In genomic region chr22:41094036-41094435, GRCh38 we compare ENCODE assay signal across 8 cellular contexts. TPM values are rescaled to one million over a fixed set of nuclear protein-coding genes. Genes with fewer than 3 reads are reported as not detected.
A peak's percentile ranks its signal among the peaks of the same experiment; 100 is the strongest.
DNase-seq lines count a peak whose midpoint lies in the region; ATAC-seq and TF ChIP-seq lines count a peak whose summit lies in the region.

No MANE protein-coding gene starts in this region.

- CTCF ChIA-PET in activated CD8-positive, alpha-beta T cell treated with anti-CD3 and anti-CD28 coated beads for 36 hours (lab: Charles Lee), result interaction anchor here (0.9 to 2.6 kb wide), 8 partner anchors 11 to 171 kb away, joined by 3 to 8 read pairs (median 4); partner anchors contain the start of gene RBX1

- peak overlapping the region; percentile 98; the same call in 1 of the 2 replicates for H3K9ac ChIP-seq in KMS-11

- no peaks in the 10 kb centered on the region for H3K9me2 ChIP-seq in hepatocyte (replicated peaks; ENCODE audit: insufficient read depth)

- no peak for ATAC-seq in activated CD8-positive, alpha-beta T cell treated with anti-CD3 and anti-CD28 coated beads for 36 hours
- no peak for ATAC-seq in HG02678 (IDR thresholded peaks at IDR 0.05; ENCODE audit: unreplicated experiment)

- H3K9me3 Mint-ChIP-seq in activated CD8-positive, alpha-beta T cell treated with anti-CD3 and anti-CD28 coated beads for 36 hours, result no peaks in the 10 kb centered on the region

- TF ChIP-seq CTCF in KMS-11 (conservative IDR thresholded peaks at IDR 0.05; ENCODE audit: low read depth, low read length) (no peak), hepatocyte (IDR thresholded peaks at IDR 0.05; ENCODE audit: poor library complexity) (no peak)
- no peak for TF ChIP-seq CTCF in activated CD8-positive, alpha-beta T cell treated with anti-CD3 and anti-CD28 coated beads for 36 hours (IDR thresholded peaks at IDR 0.05)

- no peaks in the 10 kb centered on the region for H3K9me3 ChIP-seq in hepatocyte (ENCODE audit: low read depth)

- DNase-seq in DMS53 (lab: John Stamatoyannopoulos, UW), result peak; percentile 25
- DNase-seq in DMS53 treated with DMSO at 0.1 percent for 48 hours (lab: John Stamatoyannopoulos, UW; ENCODE audit: unreplicated experiment), result no peak
- DNase-seq in activated CD8-positive, alpha-beta T cell treated with anti-CD3 and anti-CD28 coated beads for 36 hours, result peak; percentile 50
- DNase-seq in hepatocyte (ENCODE audit: low spot score), result peak; percentile 25
- no peak for DNase-seq in kidney glomerular epithelial cell (lab: John Stamatoyannopoulos, UW)

- H3K4me1 ChIP-seq in KMS-11 (ENCODE audit: low read depth, poor library complexity, severe bottlenecking) (peaks cover 29% of the 10 kb centered on the region), hepatocyte (ENCODE audit: insufficient read depth) (peaks cover 17% of the 10 kb centered on the region)

- H3K4me3 ChIP-seq in KMS-11 (IDR thresholded peaks at IDR 0.05; ENCODE audit: insufficient read depth, low read depth, low read length) (no peak overlapping the region), hepatocyte (peak overlapping the region; percentile 98), skin epidermis (peak overlapping the region; percentile 68 to 100 (median 87))

- H3K36me3 ChIP-seq in KMS-11 (ENCODE audit: insufficient read depth) (no peaks in the 10 kb centered on the region), hepatocyte (replicated peaks; ENCODE audit: insufficient read depth, low read depth) (no peaks in the 10 kb centered on the region)

- peak overlapping the region; percentile 96 for H3K27ac Mint-ChIP-seq in activated CD8-positive, alpha-beta T cell treated with anti-CD3 and anti-CD28 coated beads for 36 hours

- H4K20me1 ChIP-seq in KMS-11 (ENCODE audit: insufficient read depth) (peaks cover 29% of the 10 kb centered on the region), hepatocyte (ENCODE audit: insufficient read depth, poor library complexity, severe bottlenecking) (peaks cover 64% of the 10 kb centered on the region)

- no peak overlapping the region for H2AFZ ChIP-seq in KMS-11 (ENCODE audit: low read depth)
- H2AFZ ChIP-seq in hepatocyte, result no peak overlapping the region

- WGBS in hepatocyte (ENCODE audit: low lambda C conversion rate, missing lambda C conversion rate), result 1% methylated on average over 4 of the region's 4 CpGs

- intact Hi-C loops in activated CD8-positive, alpha-beta T cell treated with anti-CD3 and anti-CD28 coated beads for 36 hours (cut with micrococcal nuclease), result no loop called here

- no peaks in the 10 kb centered on the region for H3K27me3 ChIP-seq in KMS-11 (ENCODE audit: insufficient read depth, low read depth)
- H3K27me3 ChIP-seq in hepatocyte, result no peaks in the 10 kb centered on the region

- peak overlapping the region; percentile 80 for H3K4me2 ChIP-seq in KMS-11
- peak overlapping the region; percentile 85 for H3K4me2 ChIP-seq in hepatocyte

- H3K27me3 Mint-ChIP-seq in activated CD8-positive, alpha-beta T cell treated with anti-CD3 and anti-CD28 coated beads for 36 hours, result no peaks in the 10 kb centered on the region

- peak overlapping the region; percentile 98 for H3K4me3 Mint-ChIP-seq in activated CD8-positive, alpha-beta T cell treated with anti-CD3 and anti-CD28 coated beads for 36 hours

- POLR2A ChIA-PET in activated CD8-positive, alpha-beta T cell treated with anti-CD3 and anti-CD28 coated beads for 36 hours (lab: Charles Lee), result interaction anchor here (0.7 to 4.7 kb wide), 9 partner anchors 12 to 353 kb away, joined by 3 to 28 read pairs (median 3); partner anchors contain the start of genes RANGAP1, RBX1, ST13 and TOB2

- peaks cover 39% of the 10 kb centered on the region for H3K36me3 Mint-ChIP-seq in activated CD8-positive, alpha-beta T cell treated with anti-CD3 and anti-CD28 coated beads for 36 hours (ENCODE audit: low read depth)

- H3K27ac ChIP-seq in KMS-11 (no peak overlapping the region; the same call in 1 of the 2 replicates), hepatocyte (peak overlapping the region; percentile 100), skin epidermis (peak overlapping the region in 7 of 21 experiments; percentile 25 to 100 (median 100))

- peaks cover 41% of the 10 kb centered on the region for H3K4me1 Mint-ChIP-seq in activated CD8-positive, alpha-beta T cell treated with anti-CD3 and anti-CD28 coated beads for 36 hours (ENCODE audit: low read depth)

- H3K79me2 ChIP-seq in KMS-11 (ENCODE audit: insufficient read depth, low read depth) (peaks cover 65% of the 10 kb centered on the region), hepatocyte (peaks cover 70% of the 10 kb centered on the region)

RNA-seq across cellular contexts. Expression of gene EP300, which starts 1.6 kb away (rescaled TPM):
- total RNA-seq in activated CD8-positive, alpha-beta T cell treated with anti-CD3 and anti-CD28 coated beads for 36 hours, result 10 to 100 TPM; 39.6 to 39.7 TPM
- 29.0 and 53.8 TPM in 2 replicates for total RNA-seq in hepatocyte
- 19.5 and 28.8 TPM in 2 replicates for polyA plus RNA-seq in hepatocyte

Comparison
In these comparisons a context has a peak if more than half of its experiments do, and no peak if none do; other contexts are left out.
1. DNase-seq: peak in DMS53 (single experiment), activated CD8-positive, alpha-beta T cell treated with anti-CD3 and anti-CD28 coated beads for 36 hours (single experiment) and hepatocyte (single experiment); none in DMS53 treated with DMSO at 0.1 percent for 48 hours (single experiment) and kidney glomerular epithelial cell (single experiment).